In genomic region chr4:171966356-171966755, GRCh38 we compare ENCODE assay signal across 27 cellular contexts.
"Had no signal": no experiment of that assay in that cellular context is flagged by ENCODE, and none has a peak within 500 bp of the region (broad histone marks: within the 10 kb centered on the region; RNA-seq: fewer than 3 reads in every experiment).

No MANE protein-coding gene starts in this region.

- H3K4me1 ChIP-seq: ascending aorta, breast epithelium, colonic mucosa, esophagus squamous epithelium, gastroesophageal sphincter had no signal

- H3K9me3 Mint-ChIP-seq: activated naive CD8-positive, alpha-beta T cell treated with anti-CD3 and anti-CD28 coated beads, Interleukin-2, amount 10 ng/mL, durations not matched to agents 7 days and 5 days; brain had no signal

- H3K27ac Mint-ChIP-seq: activated CD4-positive, alpha-beta memory T cell treated with anti-CD3 and anti-CD28 coated beads, Interleukin-2, amount 10 ng/mL, durations not matched to agents 7 days and 5 days; activated CD4-positive, alpha-beta T cell treated with anti-CD3 and anti-CD28 coated beads, Interleukin-2, amount 10 ng/mL, durations not matched to agents 7 days and 5 days; activated naive CD4-positive, alpha-beta T cell treated with anti-CD3 and anti-CD28 coated beads, Interleukin-2, amount 10 ng/mL, durations not matched to agents 7 days and 5 days; activated naive CD4-positive, alpha-beta T cell treated with anti-CD3 and anti-CD28 coated beads, Interleukin-2, amount 50 U/mL, for 72 hours; activated naive CD8-positive, alpha-beta T cell treated with anti-CD3 and anti-CD28 coated beads, Interleukin-2, amount 10 ng/mL, durations not matched to agents 7 days and 5 days; activated T-cell treated with anti-CD3 and anti-CD28 coated beads, Interleukin-2, amount 50 U/mL, for 24 hours; activated T-cell treated with anti-CD3 and anti-CD28 coated beads, Interleukin-2, amount 50 U/mL, for 72 hours; brain had no signal

- ATAC-seq: activated naive CD4-positive, alpha-beta T cell treated with anti-CD3 and anti-CD28 coated beads, Interleukin-2, amount 50 U/mL, for 72 hours; activated T-cell treated with anti-CD3 and anti-CD28 coated beads, Interleukin-2, amount 50 U/mL, for 72 hours; gastroesophageal sphincter had no signal

- H3K9me3 ChIP-seq: ascending aorta, breast epithelium, colonic mucosa, esophagus squamous epithelium, gastroesophageal sphincter had no signal

- H3K4me3 Mint-ChIP-seq: activated CD4-positive, alpha-beta memory T cell treated with anti-CD3 and anti-CD28 coated beads, Interleukin-2, amount 10 ng/mL, durations not matched to agents 7 days and 5 days; activated CD4-positive, alpha-beta T cell treated with anti-CD3 and anti-CD28 coated beads, Interleukin-2, amount 10 ng/mL, durations not matched to agents 7 days and 5 days; activated naive CD4-positive, alpha-beta T cell treated with anti-CD3 and anti-CD28 coated beads, Interleukin-2, amount 10 ng/mL, durations not matched to agents 7 days and 5 days; activated naive CD8-positive, alpha-beta T cell treated with anti-CD3 and anti-CD28 coated beads, Interleukin-2, amount 10 ng/mL, durations not matched to agents 7 days and 5 days; activated T-cell treated with anti-CD3 and anti-CD28 coated beads, Interleukin-2, amount 50 U/mL, for 24 hours; activated T-cell treated with anti-CD3 and anti-CD28 coated beads, Interleukin-2, amount 50 U/mL, for 72 hours; brain had no signal

- H3K27ac ChIP-seq: ascending aorta, breast epithelium, cardiac muscle cell, colonic mucosa, epithelial cell of prostate, esophagus squamous epithelium, gastroesophageal sphincter had no signal

- H3K27me3 ChIP-seq: ascending aorta, breast epithelium, cardiac muscle cell, colonic mucosa, esophagus squamous epithelium, gastroesophageal sphincter had no signal

- DNase-seq: activated CD4-positive, alpha-beta memory T cell treated with anti-CD3 and anti-CD28 coated beads, Interleukin-2, amount 10 ng/mL, durations not matched to agents 7 days and 5 days; activated CD4-positive, alpha-beta T cell treated with anti-CD3 and anti-CD28 coated beads for 1 hour; activated CD4-positive, alpha-beta T cell treated with anti-CD3 and anti-CD28 coated beads for 4 hours; activated CD4-positive, alpha-beta T cell treated with anti-CD3 and anti-CD28 coated beads, Interleukin-2, amount 10 ng/mL, durations not matched to agents 7 days and 5 days; activated CD4-positive, alpha-beta T cell treated with anti-CD3 and anti-CD28 coated beads, Interleukin-2, amount 50 U/mL, for 4 hours; activated CD8-positive, alpha-beta memory T cell treated with anti-CD3 and anti-CD28 coated beads, Interleukin-2, amount 50 U/mL, for 48 hours; activated gamma-delta T cell; activated naive CD4-positive, alpha-beta T cell; activated naive CD4-positive, alpha-beta T cell treated with anti-CD3 and anti-CD28 coated beads, Interleukin-2, amount 10 ng/mL, durations not matched to agents 7 days and 5 days; activated naive CD8-positive, alpha-beta T cell treated with anti-CD3 and anti-CD28 coated beads, Interleukin-2, amount 10 ng/mL, durations not matched to agents 7 days and 5 days; activated T-cell treated with anti-CD3 and anti-CD28 coated beads for 4 hours; activated T-cell treated with anti-CD3 and anti-CD28 coated beads, Interleukin-2, amount 50 U/mL, for 24 hours; activated T-cell treated with anti-CD3 and anti-CD28 coated beads, Interleukin-2, amount 50 U/mL, for 72 hours; central memory CD4-positive, alpha-beta T cell; cerebellar nuclear complex; colonic mucosa; effector CD8-positive, alpha-beta T cell; esophagus squamous epithelium; foreskin melanocyte; T-helper 2 cell had no signal

- H3K4me1 Mint-ChIP-seq: activated CD4-positive, alpha-beta memory T cell treated with anti-CD3 and anti-CD28 coated beads, Interleukin-2, amount 10 ng/mL, durations not matched to agents 7 days and 5 days; activated CD4-positive, alpha-beta T cell treated with anti-CD3 and anti-CD28 coated beads, Interleukin-2, amount 10 ng/mL, durations not matched to agents 7 days and 5 days; activated naive CD4-positive, alpha-beta T cell treated with anti-CD3 and anti-CD28 coated beads, Interleukin-2, amount 10 ng/mL, durations not matched to agents 7 days and 5 days; activated naive CD8-positive, alpha-beta T cell treated with anti-CD3 and anti-CD28 coated beads, Interleukin-2, amount 10 ng/mL, durations not matched to agents 7 days and 5 days; brain had no signal

- H3K36me3 Mint-ChIP-seq: activated naive CD4-positive, alpha-beta T cell treated with anti-CD3 and anti-CD28 coated beads, Interleukin-2, amount 10 ng/mL, durations not matched to agents 7 days and 5 days; activated naive CD4-positive, alpha-beta T cell treated with anti-CD3 and anti-CD28 coated beads, Interleukin-2, amount 50 U/mL, for 72 hours; activated naive CD8-positive, alpha-beta T cell treated with anti-CD3 and anti-CD28 coated beads, Interleukin-2, amount 10 ng/mL, durations not matched to agents 7 days and 5 days; brain had no signal

- H3K27me3 Mint-ChIP-seq: activated CD4-positive, alpha-beta memory T cell treated with anti-CD3 and anti-CD28 coated beads, Interleukin-2, amount 10 ng/mL, durations not matched to agents 7 days and 5 days; activated CD4-positive, alpha-beta T cell treated with anti-CD3 and anti-CD28 coated beads, Interleukin-2, amount 10 ng/mL, durations not matched to agents 7 days and 5 days; activated naive CD4-positive, alpha-beta T cell treated with anti-CD3 and anti-CD28 coated beads, Interleukin-2, amount 10 ng/mL, durations not matched to agents 7 days and 5 days; activated naive CD8-positive, alpha-beta T cell treated with anti-CD3 and anti-CD28 coated beads, Interleukin-2, amount 10 ng/mL, durations not matched to agents 7 days and 5 days; activated T-cell treated with anti-CD3 and anti-CD28 coated beads, Interleukin-2, amount 50 U/mL, for 24 hours had no signal

- H3K36me3 ChIP-seq: ascending aorta, breast epithelium, cardiac muscle cell, colonic mucosa, esophagus squamous epithelium, gastroesophageal sphincter had no signal

- H3K4me3 ChIP-seq: ascending aorta, breast epithelium, cardiac muscle cell, colonic mucosa, esophagus squamous epithelium, gastroesophageal sphincter had no signal
